22 cellular contexts compared by ENCODE assay signal in genomic region chr16:22659933-22660332, GRCh38.
A peak's percentile ranks its signal among the peaks of the same experiment; 100 is the strongest.
DNase-seq lines count a peak whose midpoint lies in the region; ATAC-seq and TF ChIP-seq lines count a peak whose summit lies in the region.
"Had no signal": no experiment of that assay in that cellular context is flagged by ENCODE, and none has a peak within 500 bp of the region (broad histone marks: within the 10 kb centered on the region; RNA-seq: fewer than 3 reads in every experiment).

No MANE protein-coding gene starts in this region.

- H3K9me3 ChIP-seq in colonic mucosa, result no peaks in the 10 kb centered on the region
- H3K9me3 ChIP-seq in transverse colon, result no peaks in the 10 kb centered on the region
- H3K9me3 ChIP-seq: BE2C, psoas muscle had no signal

- no peaks in the 10 kb centered on the region for H3K36me3 ChIP-seq in colonic mucosa
- H3K36me3 ChIP-seq in transverse colon, result no peaks in the 10 kb centered on the region
- H3K36me3 ChIP-seq: BE2C, neural progenitor cell, tibial nerve had no signal

- TF ChIP-seq POLR2A in transverse colon (IDR thresholded peaks at IDR 0.05), result no peak

- TF ChIP-seq EP300 in transverse colon (IDR thresholded peaks at IDR 0.05; ENCODE audit: low read depth), result no peak

- no peak overlapping the region for H3K4me3 Mint-ChIP-seq in stimulated activated effector memory CD8-positive, alpha-beta T cell treated with anti-CD3 and anti-CD28 coated beads, Interleukin-12 subunit alpha, Interleukin-12 subunit beta, amount 100 ng/mL, for 72 hours
- H3K4me3 Mint-ChIP-seq: activated naive CD8-positive, alpha-beta T cell; neural progenitor cell had no signal

- no peak overlapping the region for H3K9ac ChIP-seq in colonic mucosa (ENCODE audit: low read depth in 2 of 2, low read length in 2 of 2)
- H3K9ac ChIP-seq: neural progenitor cell had no signal

- DNase-seq in DMS53 (lab: John Stamatoyannopoulos, UW) (peak; percentile 16), DMS53 treated with DMSO at 0.1 percent for 48 hours (lab: John Stamatoyannopoulos, UW; ENCODE audit: unreplicated experiment) (no peak), NCI-H446 (lab: John Stamatoyannopoulos, UW) (peak; percentile 3 to 73), colonic mucosa (peak; percentile 43), transverse colon (peak; percentile 32), NCI-H82 treated with DMSO at 0.1 percent for 48 hours (lab: John Stamatoyannopoulos, UW; ENCODE audit: unreplicated experiment) (no peak), Right ventricle myocardium inferior (ENCODE audit: missing footprints) (no peak)
- no peak for DNase-seq in stimulated activated effector memory CD8-positive, alpha-beta T cell treated with anti-CD3 and anti-CD28 coated beads, Interleukin-12 subunit alpha, Interleukin-12 subunit beta, amount 100 ng/mL, for 72 hours (ENCODE audit: low spot score in 2 of 2)
- DNase-seq: 8988T; activated CD4-positive, CD25-positive, alpha-beta regulatory T cell treated with anti-CD3 and anti-CD28 coated beads, Interleukin-2, amount 50 U/mL, for 72 hours; BE2C; glutamatergic neuron; left ventricle myocardium superior; NCI-H1930; NCI-H510A; psoas muscle; stimulated activated CD4-positive, alpha-beta T cell treated with anti-CD3 and anti-CD28 coated beads, Interleukin-2, amount 100 ng/mL, for 24 hours; stimulated activated naive CD8-positive, alpha-beta T cell treated with anti-CD3 and anti-CD28 coated beads, Interleukin-15, Interleukin-2, amounts not matched to agents 100 U/mL and 50 U/mL, for 24 hours; T1000 had no signal

- H3K9me3 Mint-ChIP-seq in stimulated activated effector memory CD8-positive, alpha-beta T cell treated with anti-CD3 and anti-CD28 coated beads, Interleukin-12 subunit alpha, Interleukin-12 subunit beta, amount 100 ng/mL, for 72 hours, result no peaks in the 10 kb centered on the region

- intact Hi-C loops in colonic mucosa (cut with DNase I), result no loop called here
- intact Hi-C loops in transverse colon (cut with DNase I; ENCODE audit: low total_unique reads), result no loop called here
- intact Hi-C loops in Right ventricle myocardium inferior (cut with DNase I), result no loop called here

- no peak for TF ChIP-seq CTCF in colonic mucosa (IDR thresholded peaks at IDR 0.05)
- TF ChIP-seq CTCF in transverse colon (IDR thresholded peaks at IDR 0.05), result no peak

- H3K4me3 ChIP-seq in colonic mucosa, result no peak overlapping the region
- H3K4me3 ChIP-seq in transverse colon, result no peak overlapping the region
- H3K4me3 ChIP-seq: neural progenitor cell, psoas muscle, tibial nerve had no signal

- H3K27ac Mint-ChIP-seq in stimulated activated effector memory CD8-positive, alpha-beta T cell treated with anti-CD3 and anti-CD28 coated beads, Interleukin-12 subunit alpha, Interleukin-12 subunit beta, amount 100 ng/mL, for 72 hours, result no peak overlapping the region
- H3K27ac Mint-ChIP-seq: activated naive CD8-positive, alpha-beta T cell; neural progenitor cell had no signal

- no peaks in the 10 kb centered on the region for H3K27me3 ChIP-seq in colonic mucosa
- no peaks in the 10 kb centered on the region for H3K27me3 ChIP-seq in transverse colon
- H3K27me3 ChIP-seq: BE2C, neural progenitor cell had no signal

- H3K4me1 ChIP-seq in colonic mucosa, result no peaks in the 10 kb centered on the region
- no peaks in the 10 kb centered on the region for H3K4me1 ChIP-seq in transverse colon
- H3K4me1 ChIP-seq: BE2C, neural progenitor cell, psoas muscle, tibial nerve had no signal

- 33 to 34% methylated on average over 4 of the region's 4 CpGs for WGBS in transverse colon (ENCODE audit: low coverage in 1 of 2), 2 donors

- H3K27ac ChIP-seq in colonic mucosa, result no peak overlapping the region
- H3K27ac ChIP-seq in transverse colon, result peak overlapping the region in 2 of 4 donors; percentile 33 to 38
- H3K27ac ChIP-seq: neural progenitor cell, psoas muscle, tibial nerve had no signal

- in situ Hi-C loops in transverse colon (cut with MboI; ENCODE audit: low pct_ligation_motif_present in 1 of 4, low pct_unique_long_range_greater_than_20kb in 1 of 4, low sequenced_read_pairs in 3 of 4), result no loop called here

- ATAC-seq in stimulated activated effector memory CD8-positive, alpha-beta T cell treated with anti-CD3 and anti-CD28 coated beads, Interleukin-12 subunit alpha, Interleukin-12 subunit beta, amount 100 ng/mL, for 72 hours, result no peak
- ATAC-seq in Right ventricle myocardium inferior, result no peak
- ATAC-seq: left ventricle myocardium superior; stimulated activated naive CD8-positive, alpha-beta T cell treated with anti-CD3 and anti-CD28 coated beads, Interleukin-15, Interleukin-2, amounts not matched to agents 100 U/mL and 50 U/mL, for 24 hours had no signal

- H3K36me3 Mint-ChIP-seq in stimulated activated effector memory CD8-positive, alpha-beta T cell treated with anti-CD3 and anti-CD28 coated beads, Interleukin-12 subunit alpha, Interleukin-12 subunit beta, amount 100 ng/mL, for 72 hours, result no peaks in the 10 kb centered on the region
- H3K36me3 Mint-ChIP-seq: activated naive CD8-positive, alpha-beta T cell; neural progenitor cell had no signal

- H3K4me1 Mint-ChIP-seq in stimulated activated effector memory CD8-positive, alpha-beta T cell treated with anti-CD3 and anti-CD28 coated beads, Interleukin-12 subunit alpha, Interleukin-12 subunit beta, amount 100 ng/mL, for 72 hours, result no peaks in the 10 kb centered on the region
- H3K4me1 Mint-ChIP-seq: neural progenitor cell had no signal

Comparison
In these comparisons a context has a peak if more than half of its experiments do, and no peak if none do; other contexts are left out.
1. DNase-seq: peak in DMS53 (single experiment), NCI-H446 (2 of 2), colonic mucosa (single experiment) and transverse colon (single experiment); none in DMS53 treated with DMSO at 0.1 percent for 48 hours (single experiment), NCI-H82 treated with DMSO at 0.1 percent for 48 hours (single experiment), stimulated activated effector memory CD8-positive, alpha-beta T cell treated with anti-CD3 and anti-CD28 coated beads, Interleukin-12 subunit alpha, Interleukin-12 subunit beta, amount 100 ng/mL, for 72 hours (0 of 2) and Right ventricle myocardium inferior (single experiment).